8 cellular contexts compared by ENCODE assay signal in the genomic region with DNA sequence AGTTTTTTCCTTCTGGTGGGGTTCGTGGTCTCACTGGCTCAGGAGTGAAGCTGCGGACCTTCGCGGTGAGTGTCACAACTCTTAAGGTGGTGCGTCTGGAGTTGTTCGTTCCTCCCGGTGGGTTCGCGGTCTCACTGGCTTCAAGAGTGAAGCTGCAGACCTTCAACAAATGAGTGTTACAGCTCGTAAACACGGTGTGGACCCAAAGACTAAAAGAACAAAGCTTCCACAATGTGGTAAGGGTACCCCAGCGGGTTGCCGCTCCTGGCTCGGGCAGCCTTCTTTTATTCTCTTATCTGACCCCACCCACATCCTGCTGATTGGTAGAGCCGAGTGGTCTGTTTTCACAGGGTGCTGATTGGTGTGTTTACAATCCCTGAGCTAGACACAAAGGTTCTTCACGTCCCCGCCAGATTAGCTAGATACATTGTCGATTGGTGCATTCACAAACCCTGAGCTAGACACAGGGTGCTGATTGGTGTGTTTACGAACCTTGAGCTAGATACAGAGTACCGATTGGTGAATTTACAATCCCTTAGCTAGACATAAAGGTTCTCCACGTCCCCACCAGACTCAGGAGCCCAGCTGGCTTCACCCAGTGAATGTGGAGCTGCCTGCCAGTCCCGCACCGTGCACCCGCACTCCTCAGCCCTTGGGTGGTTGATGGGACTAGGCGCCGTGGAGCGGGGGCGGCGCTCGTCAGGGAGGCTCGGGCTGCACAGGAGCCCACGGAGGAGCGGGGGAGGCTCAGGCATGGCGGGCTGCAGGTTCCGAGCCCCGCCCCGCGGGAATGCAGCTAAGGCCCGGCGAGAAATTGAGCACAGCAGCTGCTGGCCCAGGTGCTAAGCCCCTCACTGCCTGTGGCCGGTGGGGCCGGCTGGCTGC. TPM values are rescaled to one million over a fixed set of nuclear protein-coding genes. Genes with fewer than 3 reads are reported as not detected.
DNase-seq lines count a peak whose midpoint lies in the region; ATAC-seq, FAIRE-seq and TF ChIP-seq lines count a peak whose summit lies in the region.
"Not testable (repeated sequence)": the region's sequence is repeated elsewhere in the genome, so short reads cannot be mapped to it uniquely, and the experiment has no call there.

No MANE protein-coding gene starts in this region.

- TF ChIP-seq POLR2A in K562 (conservative IDR thresholded peaks at IDR 0.05); testis (IDR thresholded peaks at IDR 0.05): not testable (repeated sequence)

- intact Hi-C loops in Caco-2 (cut with micrococcal nuclease; ENCODE audit: unreplicated experiment); lower lobe of right lung (cut with DNase I): not testable (repeated sequence)
- intact Hi-C loops in K562 (cut with micrococcal nuclease) = loop anchor here (1.0 to 5.0 kb wide), 2 partner anchors 30 to 275 kb away; no protein-coding TSS in a partner anchor
- intact Hi-C loops in testis (cut with DNase I; ENCODE audit: low total_unique reads) = loop anchor here (10.0 kb wide), 2 partner anchors 172 to 282 kb away; no protein-coding TSS in a partner anchor

- BruUV-seq in Caco-2 (replicated peaks; lab: Mats Ljungman, UMichigan); K562 (replicated peaks; lab: Mats Ljungman, UMichigan): not testable (repeated sequence)

- 83% methylated on average over 27 of the region's 42 CpGs for WGBS in K562 (ENCODE audit: insufficient coverage, low coverage, missing lambda C conversion rate)
- WGBS in small intestine, 3 donors = 91 to 94% (median 92%) methylated on average over 35 to 42 of the region's 42 CpGs
- 71 to 89% methylated on average over 28 to 39 of the region's 42 CpGs for WGBS in testis, 2 donors

- not testable (repeated sequence) for H3K9me1 ChIP-seq in K562 (ENCODE audit: control insufficient read depth, insufficient read depth, low read length)

- peaks cover 17% of the 10 kb centered on the region for H3K4me1 ChIP-seq in Caco-2
- peaks cover 8 to 31% of the 10 kb centered on the region in 2 experiments; a peak in 3 of 5 replicates for H3K4me1 ChIP-seq in K562 (replicated peaks in 1 of 2; ENCODE audit: control insufficient read depth in 2 of 2, insufficient read depth in 2 of 2, low read length in 2 of 2)
- peaks cover 27 to 28% of the 10 kb centered on the region in 2 donors for H3K4me1 ChIP-seq in duodenal mucosa (ENCODE audit: control insufficient read depth in 1 of 2, insufficient read depth in 2 of 2, low read length in 2 of 2)
- peaks cover 13% of the 10 kb centered on the region for H3K4me1 ChIP-seq in lower lobe of right lung
- H3K4me1 ChIP-seq in small intestine (ENCODE audit: control insufficient read depth in 2 of 2, insufficient read depth in 1 of 2, low read depth in 1 of 2, low read length in 1 of 2); testis: not testable (repeated sequence)

- not testable (repeated sequence) for FAIRE-seq in K562 (lab: Jason Lieb, UNC); small intestine (lab: Jason Lieb, UNC)

- not testable (repeated sequence) for H4K20me1 ChIP-seq in K562 (replicated peaks; ENCODE audit: control insufficient read depth, insufficient read depth, low read length)

- not testable (repeated sequence) for H3K4me3 ChIP-seq in Caco-2 (ENCODE audit: low read depth, low read length); K562; lower lobe of right lung; small intestine (ENCODE audit: low read depth in 1 of 2, low read length in 2 of 2)
- H3K4me3 ChIP-seq in duodenal mucosa (ENCODE audit: low read depth in 1 of 2, low read length in 2 of 2) (peak overlapping the region; percentile 34 to 48), testis (peak overlapping the region; percentile 56 to 67)

- not testable (repeated sequence) for H3K27ac ChIP-seq in K562 (ENCODE audit: extremely low read depth, low read depth, low read length); lower lobe of right lung
- H3K27ac ChIP-seq in duodenal mucosa (ENCODE audit: low read depth, low read length) = peak overlapping the region; percentile 98
- peak overlapping the region; percentile 98 to 99 for H3K27ac ChIP-seq in small intestine (ENCODE audit: low read depth in 1 of 2, low read length in 1 of 2)
- peak overlapping the region in 1 of 2 donors; percentile 80 for H3K27ac ChIP-seq in testis

- TF ChIP-seq RAD21 in K562 (CRISPR knock-in tag; conservative IDR thresholded peaks at IDR 0.05 in 1 of 2, IDR thresholded peaks at IDR 0.05 in 1 of 2) = not testable (repeated sequence)

- not testable (repeated sequence) for ATAC-seq in WTC11; K562; lower lobe of right lung; natural killer cell treated with Interleukin-12 subunit alpha and Interleukin-12 subunit beta and Interleukin-15 and Interleukin-18, amount 100 ng/mL, for 72 hours

- H3K36me3 Mint-ChIP-seq in Caco-2 (ENCODE audit: insufficient read depth, unreplicated experiment); WTC11; natural killer cell treated with Interleukin-12 subunit alpha and Interleukin-12 subunit beta and Interleukin-15 and Interleukin-18, amount 100 ng/mL, for 72 hours: not testable (repeated sequence)

- H3K4me1 Mint-ChIP-seq in Caco-2 (ENCODE audit: low read depth, unreplicated experiment) = not testable (repeated sequence)
- H3K4me1 Mint-ChIP-seq in WTC11 = peaks cover 12% of the 10 kb centered on the region
- peaks cover 0 to 19% of the 10 kb centered on the region in 2 donors for H3K4me1 Mint-ChIP-seq in natural killer cell treated with Interleukin-12 subunit alpha and Interleukin-12 subunit beta and Interleukin-15 and Interleukin-18, amount 100 ng/mL, for 72 hours (ENCODE audit: low read depth in 2 of 2)

- H2AFZ ChIP-seq in K562 (ENCODE audit: low read depth, low read length) = not testable (repeated sequence)

- H3K4me2 ChIP-seq in K562 (ENCODE audit: insufficient read depth, low read length) = not testable (repeated sequence)

- H3K27ac Mint-ChIP-seq in Caco-2 (ENCODE audit: unreplicated experiment) = peak overlapping the region; percentile 63
- 0 out of 2 replicates have a peak overlapping the region, but pooled peaks have one; percentile 41 for H3K27ac Mint-ChIP-seq in WTC11
- H3K27ac Mint-ChIP-seq in natural killer cell treated with Interleukin-12 subunit alpha and Interleukin-12 subunit beta and Interleukin-15 and Interleukin-18, amount 100 ng/mL, for 72 hours = not testable (repeated sequence)

- H3K27me3 Mint-ChIP-seq in Caco-2 (ENCODE audit: insufficient read depth, unreplicated experiment); WTC11 (ENCODE audit: low read depth); natural killer cell treated with Interleukin-12 subunit alpha and Interleukin-12 subunit beta and Interleukin-15 and Interleukin-18, amount 100 ng/mL, for 72 hours: not testable (repeated sequence)

- H3K9me3 Mint-ChIP-seq in Caco-2 (ENCODE audit: unreplicated experiment); natural killer cell treated with Interleukin-12 subunit alpha and Interleukin-12 subunit beta and Interleukin-15 and Interleukin-18, amount 100 ng/mL, for 72 hours: not testable (repeated sequence)
- H3K9me3 Mint-ChIP-seq in WTC11 = peaks cover 21% of the 10 kb centered on the region

- DNase-seq in Caco-2; WTC11 (ENCODE audit: low spot score); K562 (ENCODE audit: extremely low read depth in 1 of 4, low spot score in 3 of 4); small intestine: not testable (repeated sequence)
- peak; percentile 42 for DNase-seq in lower lobe of right lung
- DNase-seq in natural killer cell treated with Interleukin-12 subunit alpha and Interleukin-12 subunit beta and Interleukin-15 and Interleukin-18, amount 100 ng/mL, for 72 hours (ENCODE audit: low spot score) = peak; percentile 54
- DNase-seq in testis = peak; percentile 60

- not testable (repeated sequence) for TF ChIP-seq EP300 in K562 (IDR thresholded peaks at IDR 0.05; ENCODE audit: low read length)

- POLR2A ChIA-PET in Caco-2 (lab: Charles Lee); WTC11 (lab: Charles Lee): not testable (repeated sequence)
- POLR2A ChIA-PET in K562 (lab: Yijun Ruan, JAX) = interaction anchor here (0.6 kb wide), 1 partner anchor 257 kb away, joined by 3 read pairs; no protein-coding TSS in a partner anchor

- not testable (repeated sequence) for H3K36me3 ChIP-seq in Caco-2 (ENCODE audit: control insufficient read depth, insufficient read depth, low read length); K562 (ENCODE audit: control insufficient read depth, insufficient read depth, low read length); duodenal mucosa (ENCODE audit: control insufficient read depth in 1 of 2, insufficient read depth in 2 of 2, low read length in 2 of 2); lower lobe of right lung; small intestine (ENCODE audit: control insufficient read depth in 2 of 2, insufficient read depth in 2 of 2, low read length in 2 of 2); testis (ENCODE audit: low read depth, missing control alignments)

- not testable (repeated sequence) for H3K4me3 Mint-ChIP-seq in Caco-2 (ENCODE audit: unreplicated experiment); WTC11; natural killer cell treated with Interleukin-12 subunit alpha and Interleukin-12 subunit beta and Interleukin-15 and Interleukin-18, amount 100 ng/mL, for 72 hours

- H3K27me3 ChIP-seq in Caco-2 (replicated peaks; ENCODE audit: control insufficient read depth, insufficient read depth, low read length); K562 (ENCODE audit: control insufficient read depth in 2 of 2, insufficient read depth in 2 of 2, low read length in 2 of 2); duodenal mucosa (ENCODE audit: control insufficient read depth in 1 of 2, insufficient read depth in 2 of 2, low read length in 2 of 2); lower lobe of right lung (ENCODE audit: low read depth); small intestine (ENCODE audit: control insufficient read depth in 2 of 2, insufficient read depth in 2 of 2, low read length in 2 of 2); testis: not testable (repeated sequence)

- in situ Hi-C loops in K562 (cut with MboI) = not testable (repeated sequence)

- TF ChIP-seq CTCF in Caco-2 (IDR thresholded peaks at IDR 0.05; ENCODE audit: insufficient read depth in 1 of 2, low read depth in 1 of 2, low read length in 1 of 2, severe bottlenecking in 1 of 2, unreplicated experiment in 1 of 2); WTC11 (IDR thresholded peaks at IDR 0.05); K562 (IDR thresholded peaks at IDR 0.05 in 2 of 3, conservative IDR thresholded peaks at IDR 0.05 in 1 of 3; ENCODE audit: insufficient read depth in 2 of 3, low read depth in 1 of 3, low read length in 3 of 3); lower lobe of right lung (IDR thresholded peaks at IDR 0.05); testis (IDR thresholded peaks at IDR 0.05): not testable (repeated sequence)

- CTCF ChIA-PET in Caco-2 (lab: Charles Lee); K562 (lab: Yijun Ruan, JAX; ENCODE audit: low intra/inter-chr PET ratio): not testable (repeated sequence)
- CTCF ChIA-PET in WTC11 (lab: Charles Lee) = interaction anchor here (0.9 to 2.9 kb wide), 12 partner anchors 23 to 226 kb away, joined by 3 to 17 read pairs (median 6); a partner anchor contains a TSS

- H3K9ac ChIP-seq in K562 (ENCODE audit: insufficient read depth in 1 of 2, low read depth in 2 of 2, low read length in 2 of 2) = not testable (repeated sequence)
- peak overlapping the region in 1 of 2 donors; percentile 73 for H3K9ac ChIP-seq in duodenal mucosa (ENCODE audit: low read depth in 1 of 2, low read length in 2 of 2)

- not testable (repeated sequence) for H3K9me3 ChIP-seq in Caco-2; K562 (replicated peaks; ENCODE audit: control insufficient read depth, insufficient read depth, low read depth, low read length); duodenal mucosa (ENCODE audit: control insufficient read depth in 1 of 2, low read length in 2 of 2); lower lobe of right lung; small intestine (ENCODE audit: control insufficient read depth, low read depth); testis

- not testable (repeated sequence) for H3K79me2 ChIP-seq in K562 (ENCODE audit: control insufficient read depth, insufficient read depth, low read length)

RNA-seq across cellular contexts. Expression of a gene that starts 6.6 kb away (rescaled TPM):
- total RNA-seq in Caco-2 (2022) (35.8 and 36.3 TPM in 2 replicates), WTC11 (2021) (39.3 to 44.4 TPM (median 41.5 TPM) in 3 replicates), K562 (2014; rRNA removed) (42.6 and 46.7 TPM in 2 replicates), K562 (2014; rRNA removed; fragmentation: Illumina TruSeq; extraction: Trizol) (11.6 and 13.1 TPM in 2 replicates), K562 (2015; rRNA removed; fragmentation: Illumina TruSeq; extraction: Trizol) (19.5 and 21.9 TPM in 2 replicates), K562 (2021) (32.2 and 35.8 TPM in 2 replicates), lower lobe of right lung (36.7 TPM), testis (100 to 1,000 TPM in 1 of 2 donors, 10 to 100 TPM in 1; 99.7 to 108 TPM)
- 24.5 and 78.1 TPM in 2 replicates for total RNA-seq in K562 (2011; cell fraction: chromatin; rRNA removed; ENCODE audit: low replicate concordance)
- total RNA-seq in K562 (2011; cell fraction: nucleolus; rRNA removed) = 49.7 and 54.7 TPM in 2 replicates
- 30.4 and 33.4 TPM in 2 replicates for total RNA-seq in K562 (2011; cell fraction: nucleoplasm; rRNA removed)
- polyA plus RNA-seq in K562 (2011; rRNA removed) (17.5 and 21.8 TPM in 2 replicates), K562 (2014; fragmentation: Illumina TruSeq; extraction: Trizol) (12.1 and 18.3 TPM in 2 replicates), K562 (2014; fragmentation: Nextera tagmentation; extraction: Ambion mirVana) (1 to 10 TPM in 1 of 2 experiments, under 1 TPM in 1; 0.61 to 1.1 TPM), K562 (2014; rRNA removed) (38.1 and 38.2 TPM in 2 replicates), small intestine (100 to 1,000 TPM in 1 of 3 donors, 10 to 100 TPM in 2; 50.8 to 109 (median 69.7) TPM), testis (ENCODE audit: insufficient read depth, low read depth, low replicate concordance) (35.1 TPM)
- polyA plus RNA-seq in K562 (2011; cell fraction: cytosol; rRNA removed) = 16.5 and 28.2 TPM in 2 replicates
- polyA plus RNA-seq in K562 (2011; cell fraction: nucleus; rRNA removed) = 49.0 and 90.0 TPM in 2 replicates
- 30.8 and 32.9 TPM in 2 replicates for polyA plus RNA-seq in K562 (2012)
- polyA minus RNA-seq in K562 (2011; rRNA and poly(A)+ RNA removed) = 10.0 and 16.8 TPM in 2 replicates
- 13.7 and 14.7 TPM in 2 replicates for polyA minus RNA-seq in K562 (2011; cell fraction: cytosol; rRNA and poly(A)+ RNA removed)
- polyA minus RNA-seq in K562 (2011; cell fraction: nucleus; rRNA and poly(A)+ RNA removed) = 16.4 and 17.5 TPM in 2 replicates
- total RNA-seq in natural killer cell treated with Interleukin-12 subunit alpha and Interleukin-12 subunit beta and Interleukin-15 and Interleukin-18, amount 100 ng/mL, for 72 hours = 10 to 100 TPM; 80.9 to 89.3 TPM

RNA-seq across cellular contexts. Expression of a gene that starts 30.2 kb away (rescaled TPM):
- 44.4 and 48.5 TPM in 2 replicates for total RNA-seq in Caco-2 (2022)
- 43.2 to 49.1 TPM (median 44.5 TPM) in 3 replicates for total RNA-seq in WTC11 (2021)
- 49.1 and 137 TPM in 2 replicates for total RNA-seq in K562 (2011; cell fraction: chromatin; rRNA removed; ENCODE audit: low replicate concordance)
- total RNA-seq in K562 (2011; cell fraction: nucleolus; rRNA removed) = 57.9 and 62.0 TPM in 2 replicates
- total RNA-seq in K562 (2011; cell fraction: nucleoplasm; rRNA removed) = 59.4 and 93.7 TPM in 2 replicates
- 9.7 and 15.9 TPM in 2 replicates for total RNA-seq in K562 (2014; rRNA removed)
- 3.7 and 3.9 TPM in 2 replicates for total RNA-seq in K562 (2014; rRNA removed; fragmentation: Illumina TruSeq; extraction: Trizol)
- 3.5 and 5.6 TPM in 2 replicates for total RNA-seq in K562 (2015; rRNA removed; fragmentation: Illumina TruSeq; extraction: Trizol)
- total RNA-seq in K562 (2021) = 10.8 and 16.0 TPM in 2 replicates
- 9.6 and 13.9 TPM in 2 replicates for polyA plus RNA-seq in K562 (2011; rRNA removed)
- polyA plus RNA-seq in K562 (2011; cell fraction: cytosol; rRNA removed) = 10.6 and 10.7 TPM in 2 replicates
- polyA plus RNA-seq in K562 (2011; cell fraction: nucleus; rRNA removed) = 88.6 and 117 TPM in 2 replicates
- 4.4 and 18.7 TPM in 2 replicates for polyA plus RNA-seq in K562 (2012)
- 5.1 and 10.9 TPM in 2 replicates for polyA plus RNA-seq in K562 (2014; fragmentation: Illumina TruSeq; extraction: Trizol)
- polyA plus RNA-seq in K562 (2014; fragmentation: Nextera tagmentation; extraction: Ambion mirVana) = under 1 TPM; 0.34 to 0.72 TPM
- 14.2 and 17.6 TPM in 2 replicates for polyA plus RNA-seq in K562 (2014; rRNA removed)
- 18.0 and 41.6 TPM in 2 replicates for polyA minus RNA-seq in K562 (2011; rRNA and poly(A)+ RNA removed)
- 5.7 and 10.8 TPM in 2 replicates for polyA minus RNA-seq in K562 (2011; cell fraction: cytosol; rRNA and poly(A)+ RNA removed)
- 26.8 and 33.3 TPM in 2 replicates for polyA minus RNA-seq in K562 (2011; cell fraction: nucleus; rRNA and poly(A)+ RNA removed)
- 102 TPM for total RNA-seq in lower lobe of right lung
- total RNA-seq in natural killer cell treated with Interleukin-12 subunit alpha and Interleukin-12 subunit beta and Interleukin-15 and Interleukin-18, amount 100 ng/mL, for 72 hours = 100 to 1,000 TPM; 121 to 129 TPM
- polyA plus RNA-seq in small intestine = 10 to 100 TPM in 2 of 3 donors, 1 to 10 TPM in 1; 8.9 to 33.7 (median 13.4) TPM
- total RNA-seq in testis = 10 to 100 TPM; 45.0 to 47.3 TPM
- 26.6 TPM for polyA plus RNA-seq in testis (ENCODE audit: insufficient read depth, low read depth, low replicate concordance)
